In the genomic region with DNA sequence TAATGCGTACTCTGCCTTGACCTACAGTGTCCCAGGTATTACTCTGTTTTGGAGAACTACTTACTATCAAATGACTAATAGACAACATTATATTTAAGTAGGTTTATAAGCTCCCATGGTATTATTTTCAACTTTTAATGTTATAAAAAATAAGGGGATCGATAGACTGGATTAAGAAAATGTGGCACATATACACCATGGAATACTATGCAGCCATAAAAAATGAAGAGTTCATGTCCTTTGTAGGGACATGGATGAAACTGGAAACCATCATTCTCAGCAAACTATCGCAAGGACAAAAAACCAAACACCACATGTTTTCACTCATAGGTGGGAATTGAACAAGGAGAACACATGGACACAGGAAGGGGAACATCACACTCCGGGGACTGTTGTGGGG, we compare ENCODE assay signal across 15 cellular contexts. TPM values are rescaled to one million over a fixed set of nuclear protein-coding genes. Genes with fewer than 3 reads are reported as not detected.
DNase-seq lines count a peak whose midpoint lies in the region; ATAC-seq, FAIRE-seq and TF ChIP-seq lines count a peak whose summit lies in the region.
"Not testable (repeated sequence)": the region's sequence is repeated elsewhere in the genome, so short reads cannot be mapped to it uniquely, and the experiment has no call there.
"Had no signal": no experiment of that assay in that cellular context is flagged by ENCODE, and none has a peak within 500 bp of the region (broad histone marks: within the 10 kb centered on the region; RNA-seq: fewer than 3 reads in every experiment).

No MANE protein-coding gene starts in this region.

- H3K4me2 ChIP-seq in K562 (ENCODE audit: insufficient read depth, low read length): not testable (repeated sequence)

- TF ChIP-seq EP300 in K562 (IDR thresholded peaks at IDR 0.05; ENCODE audit: low read length): not testable (repeated sequence)

- BruUV-seq in K562 (replicated peaks; lab: Mats Ljungman, UMichigan): not testable (repeated sequence)

- H4K20me1 ChIP-seq in K562 (replicated peaks; ENCODE audit: control insufficient read depth, insufficient read depth, low read length): not testable (repeated sequence)

- ATAC-seq in K562, psoas muscle, gastrocnemius medialis: not testable (repeated sequence)

- H3K36me3 Mint-ChIP-seq in activated naive CD8-positive, alpha-beta T cell: peaks cover 28% of the 10 kb centered on the region
- H3K36me3 Mint-ChIP-seq in endothelial cell (ENCODE audit: low read depth, unreplicated experiment): peaks cover 32% of the 10 kb centered on the region

- H3K27ac ChIP-seq in HEK293 (ENCODE audit: extremely low read depth, low read depth, low read length); K562 (ENCODE audit: extremely low read depth, low read depth, low read length): not testable (repeated sequence)
- peak overlapping the region; percentile 82 for H3K27ac ChIP-seq in VCaP
- peak overlapping the region; percentile 73 for H3K27ac ChIP-seq in left ventricle myocardium inferior (replicated peaks)
- peak overlapping the region; percentile 78 for H3K27ac ChIP-seq in psoas muscle
- peak overlapping the region; percentile 74 to 87 (median 76) for H3K27ac ChIP-seq in gastrocnemius medialis

- POLR2A ChIA-PET in HEK293 (lab: Yijun Ruan, JAX): not testable (repeated sequence)
- POLR2A ChIA-PET in K562 (lab: Yijun Ruan, JAX): interaction anchor here (2.0 kb wide), 1 partner anchor 9 kb away, joined by 5 read pairs; no protein-coding TSS in a partner anchor

- TF ChIP-seq POLR2A in K562 (conservative IDR thresholded peaks at IDR 0.05); gastrocnemius medialis (IDR thresholded peaks at IDR 0.05): not testable (repeated sequence)

- CTCF ChIA-PET in HEK293 (lab: Yijun Ruan, JAX): interaction anchor here (0.7 to 1.1 kb wide), 3 partner anchors 15 to 60 kb away, joined by 3 read pairs; no protein-coding TSS in a partner anchor
- CTCF ChIA-PET in K562 (lab: Yijun Ruan, JAX; ENCODE audit: low intra/inter-chr PET ratio): not testable (repeated sequence)

- not testable (repeated sequence) for TF ChIP-seq CTCF in HEK293 (tag by site-specific recombination; IDR thresholded peaks at IDR 0.05); VCaP (conservative IDR thresholded peaks at IDR 0.05); K562 (IDR thresholded peaks at IDR 0.05 in 2 of 3, conservative IDR thresholded peaks at IDR 0.05 in 1 of 3; ENCODE audit: insufficient read depth in 2 of 3, low read depth in 1 of 3, low read length in 3 of 3); endothelial cell (IDR thresholded peaks at IDR 0.05; ENCODE audit: unreplicated experiment); left ventricle myocardium inferior (IDR thresholded peaks at IDR 0.05; ENCODE audit: borderline replicate concordance); psoas muscle (IDR thresholded peaks at IDR 0.05); gastrocnemius medialis (IDR thresholded peaks at IDR 0.05 in 4 of 5, conservative IDR thresholded peaks at IDR 0.05 in 1 of 5)

- not testable (repeated sequence) for H3K4me3 ChIP-seq in HEK293 (ENCODE audit: low read depth, low read length); K562; left ventricle myocardium inferior; psoas muscle; gastrocnemius medialis

- not testable (repeated sequence) for H2AFZ ChIP-seq in K562 (ENCODE audit: low read depth, low read length)

- FAIRE-seq in K562 (lab: Jason Lieb, UNC): not testable (repeated sequence)

- H3K4me1 ChIP-seq in HEK293 (ENCODE audit: control insufficient read depth, insufficient read depth, low read length); K562 (replicated peaks in 1 of 2; ENCODE audit: control insufficient read depth in 2 of 2, insufficient read depth in 2 of 2, low read length in 2 of 2): not testable (repeated sequence)
- H3K4me1 ChIP-seq in left ventricle myocardium inferior (peaks cover 55% of the 10 kb centered on the region), psoas muscle (peaks cover 47% of the 10 kb centered on the region), gastrocnemius medialis (peaks cover 63 to 64% of the 10 kb centered on the region in 2 donors)

- H3K9me3 Mint-ChIP-seq in activated naive CD8-positive, alpha-beta T cell (ENCODE audit: low read depth); endothelial cell (ENCODE audit: unreplicated experiment): not testable (repeated sequence)

- H3K9me1 ChIP-seq in K562 (ENCODE audit: control insufficient read depth, insufficient read depth, low read length): not testable (repeated sequence)

- H3K79me2 ChIP-seq in K562 (ENCODE audit: control insufficient read depth, insufficient read depth, low read length): peaks cover 50% of the 10 kb centered on the region

- TF ChIP-seq RAD21 in K562 (CRISPR knock-in tag; conservative IDR thresholded peaks at IDR 0.05 in 1 of 2, IDR thresholded peaks at IDR 0.05 in 1 of 2): not testable (repeated sequence)

- 58% methylated on average over 3 of the region's 4 CpGs for WGBS in K562 (ENCODE audit: insufficient coverage, low coverage, missing lambda C conversion rate)
- 64 to 80% (median 67%) methylated on average over 3 to 4 of the region's 4 CpGs for WGBS in psoas muscle, 3 donors

- not testable (repeated sequence) for H3K27me3 Mint-ChIP-seq in activated naive CD8-positive, alpha-beta T cell; endothelial cell (ENCODE audit: unreplicated experiment)

- not testable (repeated sequence) for H3K9me3 ChIP-seq in HEK293 (ENCODE audit: control insufficient read depth, insufficient read depth, low read depth, low read length); K562 (replicated peaks; ENCODE audit: control insufficient read depth, insufficient read depth, low read depth, low read length); left ventricle myocardium inferior (replicated peaks); psoas muscle; gastrocnemius medialis

- H3K4me1 Mint-ChIP-seq in activated naive CD8-positive, alpha-beta T cell (ENCODE audit: low read depth): peaks cover 27% of the 10 kb centered on the region
- H3K4me1 Mint-ChIP-seq in endothelial cell (ENCODE audit: unreplicated experiment): peaks cover 16% of the 10 kb centered on the region

- intact Hi-C loops in K562 (cut with micrococcal nuclease); left ventricle myocardium inferior (cut with micrococcal nuclease); psoas muscle (cut with DNase I); gastrocnemius medialis (cut with DNase I; ENCODE audit: low total_unique reads): not testable (repeated sequence)

- H3K4me3 Mint-ChIP-seq in activated naive CD8-positive, alpha-beta T cell; endothelial cell (ENCODE audit: unreplicated experiment): not testable (repeated sequence)

- not testable (repeated sequence) for H3K27me3 ChIP-seq in K562 (ENCODE audit: control insufficient read depth in 2 of 2, insufficient read depth in 2 of 2, low read length in 2 of 2); left ventricle myocardium inferior (ENCODE audit: low read depth); psoas muscle (ENCODE audit: insufficient read depth in 3 of 3, low read length in 2 of 3); gastrocnemius medialis

- in situ Hi-C loops in K562 (cut with MboI); gastrocnemius medialis (cut with MboI; ENCODE audit: low sequenced_read_pairs in 4 of 4): not testable (repeated sequence)

- DNase-seq in K562 (ENCODE audit: extremely low read depth in 1 of 4, low spot score in 3 of 4); endothelial cell (ENCODE audit: low spot score); left ventricle myocardium inferior; psoas muscle; gastrocnemius medialis: not testable (repeated sequence)

- H3K9ac ChIP-seq in K562 (ENCODE audit: insufficient read depth in 1 of 2, low read depth in 2 of 2, low read length in 2 of 2): not testable (repeated sequence)

- H3K36me3 ChIP-seq in HEK293 (ENCODE audit: control insufficient read depth in 2 of 2, insufficient read depth in 1 of 2, low read length in 2 of 2) (peaks cover 12 to 57% of the 10 kb centered on the region in 2 experiments; a peak in 2 of 3 replicates), K562 (ENCODE audit: control insufficient read depth, insufficient read depth, low read length) (peaks cover 73% of the 10 kb centered on the region), left ventricle myocardium inferior (peaks cover 37% of the 10 kb centered on the region), psoas muscle (ENCODE audit: insufficient read depth in 1 of 2, low read depth in 1 of 2) (peaks cover 3 to 44% of the 10 kb centered on the region in 2 donors), gastrocnemius medialis (peaks cover 4 to 22% of the 10 kb centered on the region in 2 donors)

- H3K27ac Mint-ChIP-seq in activated naive CD8-positive, alpha-beta T cell: peak overlapping the region; percentile 22
- H3K27ac Mint-ChIP-seq in endothelial cell (ENCODE audit: unreplicated experiment): peak overlapping the region; percentile 90

RNA-seq across cellular contexts. Expression of gene MACO1, which starts 30.1 kb away (rescaled TPM):
- total RNA-seq in K562 (2011; cell fraction: chromatin; rRNA removed; ENCODE audit: low replicate concordance): 18.4 and 45.3 TPM in 2 replicates
- total RNA-seq in K562 (2011; cell fraction: nucleolus; rRNA removed): 18.0 and 21.1 TPM in 2 replicates
- total RNA-seq in K562 (2011; cell fraction: nucleoplasm; rRNA removed): 26.7 and 32.7 TPM in 2 replicates
- total RNA-seq in K562 (2014; rRNA removed) (20.0 and 21.7 TPM in 2 replicates), K562 (2014; rRNA removed; fragmentation: Illumina TruSeq; extraction: Trizol) (25.2 and 32.1 TPM in 2 replicates), K562 (2015; rRNA removed; fragmentation: Illumina TruSeq; extraction: Trizol) (22.6 and 25.1 TPM in 2 replicates), K562 (2021) (21.8 and 26.2 TPM in 2 replicates), endothelial cell (ENCODE audit: unreplicated experiment) (35.9 TPM), left ventricle myocardium inferior (12.9 TPM), psoas muscle (10 to 100 TPM; 22.7 to 49.7 (median 30.8) TPM), gastrocnemius medialis (10 to 100 TPM; 38.8 to 74.6 (median 44.8) TPM)
- polyA plus RNA-seq in K562 (2011; rRNA removed) (16.2 and 16.5 TPM in 2 replicates), K562 (2014; fragmentation: Illumina TruSeq; extraction: Trizol) (22.5 and 28.4 TPM in 2 replicates), K562 (2014; fragmentation: Nextera tagmentation; extraction: Ambion mirVana) (1 to 10 TPM; 4.6 to 5.1 TPM), K562 (2014; rRNA removed) (15.4 and 18.9 TPM in 2 replicates), psoas muscle (10 to 100 TPM in 2 of 3 donors, 1 to 10 TPM in 1; 8.8 to 40.5 (median 34.9) TPM)
- polyA plus RNA-seq in K562 (2011; cell fraction: cytosol; rRNA removed): 5.5 and 9.0 TPM in 2 replicates
- 13.6 and 15.9 TPM in 2 replicates for polyA plus RNA-seq in K562 (2011; cell fraction: nucleus; rRNA removed)
- 17.2 and 17.8 TPM in 2 replicates for polyA plus RNA-seq in K562 (2012)
- polyA minus RNA-seq in K562 (2011; rRNA and poly(A)+ RNA removed): 16.1 and 20.4 TPM in 2 replicates
- 8.4 and 9.4 TPM in 2 replicates for polyA minus RNA-seq in K562 (2011; cell fraction: cytosol; rRNA and poly(A)+ RNA removed)
- polyA minus RNA-seq in K562 (2011; cell fraction: nucleus; rRNA and poly(A)+ RNA removed): 5.3 and 10.9 TPM in 2 replicates

RNA-seq across cellular contexts. Expression of gene RHCE, which starts 40.2 kb away (rescaled TPM):
- total RNA-seq in K562 (2011; cell fraction: chromatin; rRNA removed; ENCODE audit: low replicate concordance): 32.9 and 40.0 TPM in 2 replicates
- 54.9 and 67.4 TPM in 2 replicates for total RNA-seq in K562 (2011; cell fraction: nucleolus; rRNA removed)
- total RNA-seq in K562 (2011; cell fraction: nucleoplasm; rRNA removed): 44.0 and 54.3 TPM in 2 replicates
- total RNA-seq in K562 (2014; rRNA removed) (7.5 and 12.3 TPM in 2 replicates), K562 (2014; rRNA removed; fragmentation: Illumina TruSeq; extraction: Trizol) (12.7 and 14.8 TPM in 2 replicates), K562 (2015; rRNA removed; fragmentation: Illumina TruSeq; extraction: Trizol) (5.3 and 5.4 TPM in 2 replicates), K562 (2021) (11.2 and 12.6 TPM in 2 replicates), endothelial cell (ENCODE audit: unreplicated experiment) (2.4 TPM), left ventricle myocardium inferior (1.0 TPM), psoas muscle (1 to 10 TPM in 3 of 4 donors, under 1 TPM in 1; 0.66 to 2.0 (median 1.1) TPM), gastrocnemius medialis (1 to 10 TPM in 2 of 4 donors, not detected in 2; 1.0 to 2.4 TPM)
- polyA plus RNA-seq in K562 (2011; rRNA removed) (13.6 and 25.9 TPM in 2 replicates), K562 (2014; fragmentation: Illumina TruSeq; extraction: Trizol) (10.9 and 11.4 TPM in 2 replicates), K562 (2014; fragmentation: Nextera tagmentation; extraction: Ambion mirVana) (10 to 100 TPM; 28.3 to 31.5 TPM), K562 (2014; rRNA removed) (8.3 and 9.1 TPM in 2 replicates), psoas muscle (under 1 TPM in 2 of 3 donors, not detected in 1; 0.22 to 0.23 TPM)
- polyA plus RNA-seq in K562 (2011; cell fraction: cytosol; rRNA removed): 20.6 and 28.6 TPM in 2 replicates
- polyA plus RNA-seq in K562 (2011; cell fraction: nucleus; rRNA removed): 11.9 and 17.8 TPM in 2 replicates
- polyA plus RNA-seq in K562 (2012): 17.0 and 20.5 TPM in 2 replicates
- 22.4 and 24.1 TPM in 2 replicates for polyA minus RNA-seq in K562 (2011; rRNA and poly(A)+ RNA removed)
- 9.8 and 10.7 TPM in 2 replicates for polyA minus RNA-seq in K562 (2011; cell fraction: cytosol; rRNA and poly(A)+ RNA removed)
- polyA minus RNA-seq in K562 (2011; cell fraction: nucleus; rRNA and poly(A)+ RNA removed): 5.8 and 9.8 TPM in 2 replicates
- total RNA-seq: A172; A673; B cell; Caco-2; Calu3; CD4-positive, alpha-beta memory T cell; CD4-positive, CD25-positive, alpha-beta regulatory T cell had no signal
